In genomic region chr7:42125321-42125720, GRCh38 we compare ENCODE assay signal across 26 cellular contexts.
DNase-seq lines count a peak whose midpoint lies in the region; ATAC-seq and TF ChIP-seq lines count a peak whose summit lies in the region.
"Had no signal": no experiment of that assay in that cellular context is flagged by ENCODE, and none has a peak within 500 bp of the region (broad histone marks: within the 10 kb centered on the region; RNA-seq: fewer than 3 reads in every experiment).

No MANE protein-coding gene starts in this region.

- peaks cover 58% of the 10 kb centered on the region for H3K36me3 Mint-ChIP-seq in nephron progenitor cell (ENCODE audit: low read depth)

- no peaks in the 10 kb centered on the region for H3K27me3 Mint-ChIP-seq in nephron progenitor cell (ENCODE audit: low read depth, poor library complexity)
- H3K27me3 Mint-ChIP-seq: CD4-positive, alpha-beta T cell had no signal

- peak overlapping the region; percentile 18 for H3K27ac Mint-ChIP-seq in nephron progenitor cell
- H3K27ac Mint-ChIP-seq: CD4-positive, alpha-beta T cell had no signal

- H3K36me3 ChIP-seq in WERI-Rb-1 (no peaks in the 10 kb centered on the region), ectodermal cell (ENCODE audit: control insufficient read depth, insufficient read depth, low read length) (peaks cover 5% of the 10 kb centered on the region), tibial artery (no peaks in the 10 kb centered on the region)
- H3K36me3 ChIP-seq: SJSA1 had no signal

- peaks cover 66% of the 10 kb centered on the region for H3K4me1 Mint-ChIP-seq in nephron progenitor cell

- peaks cover 5% of the 10 kb centered on the region for H3K9me3 Mint-ChIP-seq in nephron progenitor cell
- H3K9me3 Mint-ChIP-seq: CD4-positive, alpha-beta T cell had no signal

- no peaks in the 10 kb centered on the region for H3K27me3 ChIP-seq in WERI-Rb-1 (ENCODE audit: insufficient read depth, low read depth, severe bottlenecking)
- no peaks in the 10 kb centered on the region for H3K27me3 ChIP-seq in ectodermal cell (ENCODE audit: control insufficient read depth, insufficient read depth, low read length, poor library complexity, severe bottlenecking)
- H3K27me3 ChIP-seq in tibial artery: no peaks in the 10 kb centered on the region
- H3K27me3 ChIP-seq: BLaER1 treated with 17β-estradiol and CSF1 and Interleukin-3, amounts not matched to agents 10 nM and 100 nM; SJSA1 had no signal

- H3K27ac ChIP-seq in WERI-Rb-1: no peak overlapping the region
- H3K27ac ChIP-seq in ectodermal cell (ENCODE audit: insufficient read depth, low read depth, low read length, poor library complexity, severe bottlenecking): peak overlapping the region; percentile 70
- H3K27ac ChIP-seq in tibial artery: no peak overlapping the region
- H3K27ac ChIP-seq: A549; BLaER1 treated with 17β-estradiol and CSF1 and Interleukin-3, amounts not matched to agents 10 nM and 100 nM; SJSA1 had no signal

- H3K4me3 ChIP-seq in WERI-Rb-1 (ENCODE audit: low read depth, low read length) (no peak overlapping the region), ectodermal cell (ENCODE audit: insufficient read depth, low read depth, low read length) (no peak overlapping the region), tibial artery (no peak overlapping the region)
- H3K4me3 ChIP-seq: A549; BLaER1 treated with 17β-estradiol and CSF1 and Interleukin-3, amounts not matched to agents 10 nM and 100 nM; K562; SJSA1 had no signal

- TF ChIP-seq CTCF in WERI-Rb-1 (IDR thresholded peaks at IDR 0.05; ENCODE audit: low read depth, low read length) (no peak), nephron progenitor cell (IDR thresholded peaks at IDR 0.05) (no peak), tibial artery (IDR thresholded peaks at IDR 0.05) (no peak)

- H3K4me3 Mint-ChIP-seq in nephron progenitor cell: peak overlapping the region; percentile 48
- H3K4me3 Mint-ChIP-seq: CD4-positive, alpha-beta T cell had no signal

- H3K9me3 ChIP-seq in WERI-Rb-1 (ENCODE audit: severe bottlenecking): no peaks in the 10 kb centered on the region
- no peaks in the 10 kb centered on the region for H3K9me3 ChIP-seq in ectodermal cell (ENCODE audit: control insufficient read depth, low read length)
- no peaks in the 10 kb centered on the region for H3K9me3 ChIP-seq in tibial artery
- H3K9me3 ChIP-seq: SJSA1 had no signal

- intact Hi-C loops in tibial artery (cut with DNase I; ENCODE audit: low total_unique reads): no loop called here

- WGBS in ectodermal cell, 2 experiments: 62 to 66% methylated on average over 8 of the region's 8 CpGs

- ATAC-seq in GM18502 (IDR thresholded peaks at IDR 0.05; ENCODE audit: poor library complexity, unreplicated experiment): no peak
- ATAC-seq: A549, K562 had no signal

- DNase-seq in WERI-Rb-1 (peak; percentile 11), nephron progenitor cell (no peak), retina (peak; percentile 61), tibial artery (no peak), DMS 273 (lab: John Stamatoyannopoulos, UW; ENCODE audit: unreplicated experiment) (no peak)
- DNase-seq: AML-193; CD4-positive, alpha-beta T cell; DMS79; EL; GF-D8; HCEC 1CT; Kasumi-1; NCI-H1105; NCI-H1436 treated with DMSO at 0.1 percent for 48 hours; NCI-H187 treated with DMSO at 0.1 percent for 48 hours; NCI-H2171 treated with DMSO at 0.1 percent for 48 hours; NCI-H446; NCI-H526; Right ventricle myocardium superior; RPMI8226 had no signal

- H3K4me1 ChIP-seq in ectodermal cell (ENCODE audit: control insufficient read depth, insufficient read depth, low read length) (peaks cover 47% of the 10 kb centered on the region), tibial artery (peaks cover 0 to 9% (median 2%) of the 10 kb centered on the region in 4 donors)
- H3K4me1 ChIP-seq: A549, SJSA1 had no signal

Comparison
In these comparisons a context has a peak if more than half of its experiments do, and no peak if none do; other contexts are left out.
1. DNase-seq: peak in WERI-Rb-1 (single experiment) and retina (single experiment); none in nephron progenitor cell (single experiment), tibial artery (0 of 2) and DMS 273 (single experiment).